In the genomic region with DNA sequence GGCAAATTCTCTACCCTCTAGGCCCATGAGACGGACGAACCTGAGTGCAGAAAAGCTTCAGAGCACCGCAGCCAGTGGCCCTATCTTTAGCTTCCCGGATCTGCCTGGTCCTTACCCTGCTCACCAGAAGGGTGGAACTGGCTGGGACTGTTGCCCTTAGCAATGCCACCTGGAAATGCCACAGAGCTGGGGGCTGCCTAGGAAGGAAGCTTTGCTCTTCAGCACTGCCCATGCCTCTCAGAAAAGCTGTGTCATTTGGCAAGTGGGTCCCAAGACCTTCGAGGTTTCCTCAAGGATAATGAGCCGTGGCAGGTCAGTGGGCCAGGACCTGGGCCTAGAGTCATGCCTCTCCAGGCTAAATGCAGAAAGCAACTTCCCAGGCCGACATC, we compare ENCODE assay signal across 15 cellular contexts. TPM values are rescaled to one million over a fixed set of nuclear protein-coding genes. Genes with fewer than 3 reads are reported as not detected.
DNase-seq lines count a peak whose midpoint lies in the region; ATAC-seq and TF ChIP-seq lines count a peak whose summit lies in the region.
"Had no signal": no experiment of that assay in that cellular context is flagged by ENCODE, and none has a peak within 500 bp of the region (broad histone marks: within the 10 kb centered on the region; RNA-seq: fewer than 3 reads in every experiment).

No MANE protein-coding gene starts in this region.

- H3K4me3 Mint-ChIP-seq in activated CD8-positive, alpha-beta memory T cell treated with anti-CD3 and anti-CD28 coated beads, Interleukin-2, amount 10 ng/mL, durations not matched to agents 7 days and 5 days: no peak overlapping the region
- H3K4me3 Mint-ChIP-seq: naive thymus-derived CD8-positive, alpha-beta T cell; T-helper 2 cell treated with Interferon-gamma antibody and Interleukin-4, amounts not matched to agents 5 μg/mL and 100 μg/mL, for 36 hours had no signal

- H3K4me2 ChIP-seq in mesenchymal stem cell (ENCODE audit: low read length, poor library complexity, severe bottlenecking): peak overlapping the region; percentile 60

- no peak overlapping the region for H4K8ac ChIP-seq in mesenchymal stem cell (ENCODE audit: low read length)

- peak overlapping the region; percentile 90 for H3K9ac ChIP-seq in mesenchymal stem cell (ENCODE audit: low read length)

- H3K36me3 ChIP-seq in mesenchymal stem cell (ENCODE audit: control insufficient read depth in 1 of 2, insufficient read depth in 2 of 2, low read depth in 1 of 2, low read length in 2 of 2): peaks cover 4 to 54% of the 10 kb centered on the region in 2 experiments
- H3K36me3 ChIP-seq in spleen: no peaks in the 10 kb centered on the region
- H3K36me3 ChIP-seq in gastroesophageal sphincter: no peaks in the 10 kb centered on the region

- H3K4ac ChIP-seq in mesenchymal stem cell (ENCODE audit: low read depth in 1 of 2, low read length in 2 of 2): no peak overlapping the region

- H3K27me3 ChIP-seq in mesenchymal stem cell (ENCODE audit: control insufficient read depth in 1 of 2, insufficient read depth in 1 of 2, low read length in 2 of 2) (peaks cover 0 to 7% of the 10 kb centered on the region in 2 experiments), spleen (replicated peaks in 1 of 7) (peaks cover 31 to 100% (median 100%) of the 10 kb centered on the region in 7 donors), gastroesophageal sphincter (peaks cover 100% of the 10 kb centered on the region)

- H2BK120ac ChIP-seq in mesenchymal stem cell (ENCODE audit: low read depth, low read length): no peak overlapping the region

- H3K18ac ChIP-seq in mesenchymal stem cell (ENCODE audit: low read depth in 1 of 2, low read length in 2 of 2): no peak overlapping the region

- CTCF ChIA-PET in activated CD8-positive, alpha-beta memory T cell treated with anti-CD3 and anti-CD28 coated beads, Interleukin-2, amount 10 ng/mL, durations not matched to agents 7 days and 5 days (lab: Charles Lee): interaction anchor here (0.9 to 1.9 kb wide), 2 partner anchors 12 to 16 kb away, joined by 3 to 7 read pairs; no protein-coding TSS in a partner anchor
- CTCF ChIA-PET in RWPE1 (lab: Yijun Ruan, JAX): interaction anchor here (0.7 kb wide), 1 partner anchor 9 kb away, joined by 3 read pairs; a partner anchor contains a TSS

- peak; percentile 49 for DNase-seq in activated CD8-positive, alpha-beta memory T cell treated with anti-CD3 and anti-CD28 coated beads for 24 hours
- no peak for DNase-seq in activated CD8-positive, alpha-beta memory T cell treated with anti-CD3 and anti-CD28 coated beads, Interleukin-2, amount 10 ng/mL, durations not matched to agents 7 days and 5 days
- DNase-seq in RWPE1 (ENCODE audit: low spot score) (no peak), mesenchymal stem cell (no peak), spleen (peak; percentile 15), RPMI8226 (no peak), NCI-H510A (lab: John Stamatoyannopoulos, UW) (no peak)
- DNase-seq: amniotic stem cell, cortex of kidney, NCI-H2227 treated with DMSO at 0.1 percent for 48 hours had no signal

- H3K36me3 Mint-ChIP-seq in activated CD8-positive, alpha-beta memory T cell treated with anti-CD3 and anti-CD28 coated beads, Interleukin-2, amount 10 ng/mL, durations not matched to agents 7 days and 5 days: peaks cover 2% of the 10 kb centered on the region

- no peak overlapping the region for H2AK5ac ChIP-seq in mesenchymal stem cell (ENCODE audit: low read length, severe bottlenecking)

- no peak overlapping the region for H2BK15ac ChIP-seq in mesenchymal stem cell (ENCODE audit: low read depth, poor library complexity, severe bottlenecking)

- H3K9me3 ChIP-seq in mesenchymal stem cell (ENCODE audit: control insufficient read depth, low read length): no peaks in the 10 kb centered on the region
- H3K9me3 ChIP-seq in spleen: peaks cover 0 to 8% (median 0%) of the 10 kb centered on the region in 8 donors
- no peaks in the 10 kb centered on the region for H3K9me3 ChIP-seq in gastroesophageal sphincter

- no peak overlapping the region for H2AFZ ChIP-seq in mesenchymal stem cell (ENCODE audit: low read depth, low read length)

- 67% methylated on average over 6 of the region's 7 CpGs for WGBS in mesenchymal stem cell
- WGBS in spleen, 5 donors: 73 to 82% (median 80%) methylated on average over 6 to 7 of the region's 7 CpGs
- 90 to 100% methylated on average over 1 to 2 of the region's 7 CpGs for WGBS in gastroesophageal sphincter (ENCODE audit: low coverage in 1 of 2), 2 donors

- H3K4me1 Mint-ChIP-seq in activated CD8-positive, alpha-beta memory T cell treated with anti-CD3 and anti-CD28 coated beads, Interleukin-2, amount 10 ng/mL, durations not matched to agents 7 days and 5 days: peaks cover 10% of the 10 kb centered on the region

- H3K79me1 ChIP-seq in mesenchymal stem cell (replicated peaks; ENCODE audit: low read length, poor library complexity, severe bottlenecking): no peaks in the 10 kb centered on the region

- H3K4me1 ChIP-seq in mesenchymal stem cell (ENCODE audit: control insufficient read depth, insufficient read depth, low read depth, low read length) (peaks cover 10% of the 10 kb centered on the region), spleen (peaks cover 21 to 56% (median 44%) of the 10 kb centered on the region in 6 donors), gastroesophageal sphincter (peaks cover 0 to 36% (median 18%) of the 10 kb centered on the region in 3 donors)

- peaks cover 76% of the 10 kb centered on the region for H3K27me3 Mint-ChIP-seq in activated CD8-positive, alpha-beta memory T cell treated with anti-CD3 and anti-CD28 coated beads, Interleukin-2, amount 10 ng/mL, durations not matched to agents 7 days and 5 days

- no peak overlapping the region for H4K91ac ChIP-seq in mesenchymal stem cell (ENCODE audit: low read length)

- TF ChIP-seq CTCF in RWPE1 (conservative IDR thresholded peaks at IDR 0.05; ENCODE audit: low read depth): no peak
- no peak for TF ChIP-seq CTCF in spleen (IDR thresholded peaks at IDR 0.05 in 8 of 11, conservative IDR thresholded peaks at IDR 0.05 in 3 of 11)
- TF ChIP-seq CTCF in gastroesophageal sphincter (IDR thresholded peaks at IDR 0.05): no peak

- TF ChIP-seq POLR2A in spleen (IDR thresholded peaks at IDR 0.05) (no peak), gastroesophageal sphincter (IDR thresholded peaks at IDR 0.05) (no peak)

- H3K4me3 ChIP-seq in mesenchymal stem cell (ENCODE audit: insufficient read depth in 1 of 2, low read depth in 1 of 2, low read length in 2 of 2): peak overlapping the region; percentile 61 to 92
- no peak overlapping the region for H3K4me3 ChIP-seq in spleen
- H3K4me3 ChIP-seq in gastroesophageal sphincter: no peak overlapping the region

- peak overlapping the region; percentile 95 for H3K27ac ChIP-seq in RWPE1
- peak overlapping the region; percentile 71 for H3K27ac ChIP-seq in mesenchymal stem cell (ENCODE audit: low read length, poor library complexity, severe bottlenecking)
- no peak overlapping the region for H3K27ac ChIP-seq in spleen
- H3K27ac ChIP-seq in gastroesophageal sphincter: no peak overlapping the region

- peak overlapping the region; percentile 20 for H2BK5ac ChIP-seq in mesenchymal stem cell (ENCODE audit: low read depth, low read length, poor library complexity, severe bottlenecking)

- no peaks in the 10 kb centered on the region for H3K9me3 Mint-ChIP-seq in activated CD8-positive, alpha-beta memory T cell treated with anti-CD3 and anti-CD28 coated beads, Interleukin-2, amount 10 ng/mL, durations not matched to agents 7 days and 5 days (ENCODE audit: low read depth)
- H3K9me3 Mint-ChIP-seq: T-helper 2 cell treated with Interferon-gamma antibody and Interleukin-4, amounts not matched to agents 5 μg/mL and 100 μg/mL, for 36 hours had no signal

- no peak for TF ChIP-seq EP300 in gastroesophageal sphincter (IDR thresholded peaks at IDR 0.05)

- intact Hi-C loops in spleen (cut with DNase I; ENCODE audit: low total_unique reads): no loop called here

- no peak overlapping the region for H3K23ac ChIP-seq in mesenchymal stem cell (ENCODE audit: low read length in 2 of 2)

- H3K14ac ChIP-seq in mesenchymal stem cell (ENCODE audit: low read length in 2 of 2): no peak overlapping the region

- no peak overlapping the region for H2BK12ac ChIP-seq in mesenchymal stem cell (ENCODE audit: low read length in 2 of 2)

- POLR2A ChIA-PET in RWPE1 (lab: Yijun Ruan, JAX; ENCODE audit: low non-redundant PET): no interaction called here

- no peak for ATAC-seq in activated CD8-positive, alpha-beta memory T cell treated with anti-CD3 and anti-CD28 coated beads, Interleukin-2, amount 10 ng/mL, durations not matched to agents 7 days and 5 days
- ATAC-seq in gastroesophageal sphincter: no peak
- ATAC-seq: naive thymus-derived CD8-positive, alpha-beta T cell; Panc1 had no signal

- H3K27ac Mint-ChIP-seq in activated CD8-positive, alpha-beta memory T cell treated with anti-CD3 and anti-CD28 coated beads, Interleukin-2, amount 10 ng/mL, durations not matched to agents 7 days and 5 days: no peak overlapping the region
- H3K27ac Mint-ChIP-seq: naive thymus-derived CD8-positive, alpha-beta T cell; T-helper 2 cell treated with Interferon-gamma antibody and Interleukin-4, amounts not matched to agents 5 μg/mL and 100 μg/mL, for 36 hours had no signal

RNA-seq across cellular contexts. Expression of a gene that starts 2.2 kb away (rescaled TPM):
- not detected for total RNA-seq in activated CD8-positive, alpha-beta memory T cell treated with anti-CD3 and anti-CD28 coated beads, Interleukin-2, amount 10 ng/mL, durations not matched to agents 7 days and 5 days
- 6.9 TPM for polyA plus RNA-seq in mesenchymal stem cell (2013, experiment 1 of 2)
- polyA plus RNA-seq in mesenchymal stem cell (2013, experiment 2 of 2): 7.1 TPM
- total RNA-seq in spleen (under 1 TPM in 3 of 7 donors, not detected in 4; 0.13 to 0.72 (median 0.56) TPM), gastroesophageal sphincter (under 1 TPM in 1 of 4 donors, not detected in 3; 0.67 TPM)
- under 1 TPM; 0.05 to 0.22 (median 0.19) TPM for polyA plus RNA-seq in spleen
- total RNA-seq: naive thymus-derived CD8-positive, alpha-beta T cell had no signal

RNA-seq across cellular contexts. Expression of a gene that starts 8.7 kb away (rescaled TPM):
- total RNA-seq in activated CD8-positive, alpha-beta memory T cell treated with anti-CD3 and anti-CD28 coated beads, Interleukin-2, amount 10 ng/mL, durations not matched to agents 7 days and 5 days: not detected
- polyA plus RNA-seq in mesenchymal stem cell (2013, experiment 1 of 2): 1.4 TPM
- polyA plus RNA-seq in mesenchymal stem cell (2013, experiment 2 of 2): 1.3 TPM
- total RNA-seq in spleen (not detected), gastroesophageal sphincter (under 1 TPM in 1 of 4 donors, not detected in 3; 0.12 TPM)
- not detected for polyA plus RNA-seq in spleen
- total RNA-seq: activated CD8-positive, alpha-beta memory T cell treated with anti-CD3 and anti-CD28 coated beads for 36 hours; naive thymus-derived CD8-positive, alpha-beta T cell had no signal
- polyA plus RNA-seq: naive thymus-derived CD8-positive, alpha-beta T cell had no signal

RNA-seq across cellular contexts. Expression of a gene that starts 11.0 kb away (rescaled TPM):
- not detected for total RNA-seq in activated CD8-positive, alpha-beta memory T cell treated with anti-CD3 and anti-CD28 coated beads, Interleukin-2, amount 10 ng/mL, durations not matched to agents 7 days and 5 days
- polyA plus RNA-seq in mesenchymal stem cell (2013, experiment 1 of 2): 9.8 TPM
- 9.8 TPM for polyA plus RNA-seq in mesenchymal stem cell (2013, experiment 2 of 2)
- total RNA-seq in spleen (1 to 10 TPM in 5 of 7 donors, under 1 TPM in 2; 0.51 to 3.0 (median 1.2) TPM), gastroesophageal sphincter (under 1 TPM in 2 of 4 donors, not detected in 2; 0.54 to 0.89 TPM)
- under 1 TPM; 0.46 to 0.54 (median 0.48) TPM for polyA plus RNA-seq in spleen
- total RNA-seq: activated CD8-positive, alpha-beta memory T cell treated with anti-CD3 and anti-CD28 coated beads for 36 hours; naive thymus-derived CD8-positive, alpha-beta T cell had no signal

RNA-seq across cellular contexts. Expression of a gene that starts 19.9 kb away (rescaled TPM):
- not detected for total RNA-seq in activated CD8-positive, alpha-beta memory T cell treated with anti-CD3 and anti-CD28 coated beads, Interleukin-2, amount 10 ng/mL, durations not matched to agents 7 days and 5 days
- 3.1 TPM for polyA plus RNA-seq in mesenchymal stem cell (2013, experiment 1 of 2)
- polyA plus RNA-seq in mesenchymal stem cell (2013, experiment 2 of 2): 3.2 TPM
- total RNA-seq in spleen (1 to 10 TPM; 1.0 to 8.0 (median 2.6) TPM), gastroesophageal sphincter (1 to 10 TPM in 3 of 4 donors, under 1 TPM in 1; 0.85 to 5.1 (median 1.4) TPM)
- polyA plus RNA-seq in spleen: 1 to 10 TPM in 1 of 3 donors, under 1 TPM in 2; 0.55 to 1.4 (median 0.80) TPM
- total RNA-seq: activated CD8-positive, alpha-beta memory T cell treated with anti-CD3 and anti-CD28 coated beads for 36 hours; naive thymus-derived CD8-positive, alpha-beta T cell had no signal
- polyA plus RNA-seq: naive thymus-derived CD8-positive, alpha-beta T cell had no signal

RNA-seq across cellular contexts. Expression of a gene that starts 23.6 kb away (rescaled TPM):
- not detected for total RNA-seq in activated CD8-positive, alpha-beta memory T cell treated with anti-CD3 and anti-CD28 coated beads, Interleukin-2, amount 10 ng/mL, durations not matched to agents 7 days and 5 days
- polyA plus RNA-seq in mesenchymal stem cell (2013, experiment 1 of 2): not detected
- not detected for polyA plus RNA-seq in mesenchymal stem cell (2013, experiment 2 of 2)
- total RNA-seq in spleen (not detected), gastroesophageal sphincter (under 1 TPM in 1 of 4 donors, not detected in 3; 0.12 TPM)
- polyA plus RNA-seq in spleen: not detected
- total RNA-seq: activated CD8-positive, alpha-beta memory T cell treated with anti-CD3 and anti-CD28 coated beads for 36 hours; naive thymus-derived CD8-positive, alpha-beta T cell had no signal
- polyA plus RNA-seq: naive thymus-derived CD8-positive, alpha-beta T cell had no signal

Comparison
In these comparisons a context has a peak if more than half of its experiments do, and no peak if none do; other contexts are left out.
1. DNase-seq: peak in activated CD8-positive, alpha-beta memory T cell treated with anti-CD3 and anti-CD28 coated beads for 24 hours (single experiment) and spleen (single experiment); none in activated CD8-positive, alpha-beta memory T cell treated with anti-CD3 and anti-CD28 coated beads, Interleukin-2, amount 10 ng/mL, durations not matched to agents 7 days and 5 days (single experiment), RWPE1 (single experiment), mesenchymal stem cell (single experiment), RPMI8226 (single experiment) and NCI-H510A (single experiment).
2. H3K27ac ChIP-seq: peak in RWPE1 (single experiment) and mesenchymal stem cell (single experiment); none in spleen (0 of 8) and gastroesophageal sphincter (0 of 4).
3. H3K4me3 ChIP-seq: peak in mesenchymal stem cell (2 of 2); none in spleen (0 of 8) and gastroesophageal sphincter (0 of 2).